Comparison of ENCODE assay signal across 8 cellular contexts in the genomic region with DNA sequence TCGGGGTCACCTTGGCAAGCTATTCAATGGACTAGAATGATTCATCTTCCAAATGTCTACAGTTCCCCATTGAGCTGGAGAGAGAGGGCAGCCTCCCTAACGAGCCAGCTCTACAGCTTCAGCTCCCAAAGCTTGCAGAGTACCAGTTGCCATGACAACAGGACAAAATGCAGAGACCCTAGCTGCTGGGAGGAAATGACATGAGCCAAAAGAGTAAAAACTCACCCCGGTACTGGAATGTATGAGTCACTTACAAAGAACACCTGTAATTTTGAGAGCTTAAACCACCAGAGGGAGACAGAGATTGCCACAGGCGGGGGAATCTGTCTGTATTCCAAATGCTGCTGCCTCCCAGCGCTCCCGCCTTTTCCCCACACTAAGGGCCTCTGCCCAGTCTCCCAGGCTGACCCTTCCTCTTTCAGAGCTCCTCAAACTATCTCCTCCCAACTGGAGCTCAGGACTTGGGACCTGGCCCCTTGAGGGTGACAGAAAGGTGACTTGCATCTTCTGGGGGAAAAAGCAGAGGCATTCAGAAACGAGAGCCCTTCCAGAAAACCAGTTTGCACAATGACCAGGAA.
DNase-seq lines count a peak whose midpoint lies in the region; ATAC-seq and TF ChIP-seq lines count a peak whose summit lies in the region.

No MANE protein-coding gene starts in this region.

- no peaks in the 10 kb centered on the region for H3K9me3 Mint-ChIP-seq in mesothelial cell of epicardium
- no peaks in the 10 kb centered on the region for H3K9me3 Mint-ChIP-seq in stimulated activated effector memory CD8-positive, alpha-beta T cell treated with anti-CD3 and anti-CD28 coated beads, Interleukin-12 subunit alpha, Interleukin-12 subunit beta, amount 100 ng/mL, for 72 hours

- H3K36me3 Mint-ChIP-seq in mesothelial cell of epicardium = no peaks in the 10 kb centered on the region
- H3K36me3 Mint-ChIP-seq in stimulated activated effector memory CD8-positive, alpha-beta T cell treated with anti-CD3 and anti-CD28 coated beads, Interleukin-12 subunit alpha, Interleukin-12 subunit beta, amount 100 ng/mL, for 72 hours = peaks cover 16% of the 10 kb centered on the region

- no peaks in the 10 kb centered on the region for H3K27me3 Mint-ChIP-seq in mesothelial cell of epicardium (ENCODE audit: low read depth)

- peak; percentile 75 for TF ChIP-seq CTCF in mesothelial cell of epicardium (IDR thresholded peaks at IDR 0.05; ENCODE audit: unreplicated experiment)

- no peak overlapping the region for H3K4me3 Mint-ChIP-seq in mesothelial cell of epicardium
- H3K4me3 Mint-ChIP-seq in stimulated activated effector memory CD8-positive, alpha-beta T cell treated with anti-CD3 and anti-CD28 coated beads, Interleukin-12 subunit alpha, Interleukin-12 subunit beta, amount 100 ng/mL, for 72 hours = no peak overlapping the region

- H3K4me1 Mint-ChIP-seq in mesothelial cell of epicardium = peaks cover 27% of the 10 kb centered on the region
- peaks cover 13% of the 10 kb centered on the region for H3K4me1 Mint-ChIP-seq in stimulated activated effector memory CD8-positive, alpha-beta T cell treated with anti-CD3 and anti-CD28 coated beads, Interleukin-12 subunit alpha, Interleukin-12 subunit beta, amount 100 ng/mL, for 72 hours

- peak; percentile 90 for ATAC-seq in GM18867 (IDR thresholded peaks at IDR 0.05; ENCODE audit: unreplicated experiment)
- ATAC-seq in HG03045 (IDR thresholded peaks at IDR 0.05; ENCODE audit: unreplicated experiment) = peak; percentile 84
- peak; percentile 91 for ATAC-seq in stimulated activated effector memory CD8-positive, alpha-beta T cell treated with anti-CD3 and anti-CD28 coated beads, Interleukin-12 subunit alpha, Interleukin-12 subunit beta, amount 100 ng/mL, for 72 hours

- peak; percentile 17 to 34 for DNase-seq in AML-193 (lab: John Stamatoyannopoulos, UW)
- peak; percentile 29 for DNase-seq in NCI-H2196 treated with DMSO at 0.1 percent for 48 hours (lab: John Stamatoyannopoulos, UW; ENCODE audit: unreplicated experiment)
- peak; percentile 55 for DNase-seq in activated CD4-positive, alpha-beta T cell treated with anti-CD3 and anti-CD28 coated beads for 48 hours
- DNase-seq in effector CD4-positive, alpha-beta T cell = peak; percentile 9
- peak in 1 of 2 experiments; percentile 56 for DNase-seq in mesothelial cell of epicardium (ENCODE audit: low spot score in 2 of 2, unreplicated experiment in 2 of 2)
- DNase-seq in stimulated activated effector memory CD8-positive, alpha-beta T cell treated with anti-CD3 and anti-CD28 coated beads, Interleukin-12 subunit alpha, Interleukin-12 subunit beta, amount 100 ng/mL, for 72 hours (ENCODE audit: low spot score in 2 of 2) = peak; percentile 17 to 75

- peak overlapping the region; percentile 82 for H3K27ac Mint-ChIP-seq in mesothelial cell of epicardium
- peak overlapping the region; percentile 69 for H3K27ac Mint-ChIP-seq in stimulated activated effector memory CD8-positive, alpha-beta T cell treated with anti-CD3 and anti-CD28 coated beads, Interleukin-12 subunit alpha, Interleukin-12 subunit beta, amount 100 ng/mL, for 72 hours
